8 cellular contexts compared by ENCODE assay signal in genomic region chr4:70838400-70838971, GRCh38.
DNase-seq lines count a peak whose midpoint lies in the region; ATAC-seq and TF ChIP-seq lines count a peak whose summit lies in the region.

No MANE protein-coding gene starts in this region.

- no peak for TF ChIP-seq CTCF in DOHH2 (IDR thresholded peaks at IDR 0.05; ENCODE audit: low read depth, low read length, poor library complexity, severe bottlenecking)
- no peak for TF ChIP-seq CTCF in NB4 (IDR thresholded peaks at IDR 0.05; ENCODE audit: low read depth, low read length)

- peak overlapping the region; percentile 54 for H3K27ac ChIP-seq in DOHH2 (ENCODE audit: low read depth, low read length)
- H3K27ac ChIP-seq in muscle layer of colon (ENCODE audit: low read depth, low read length): peak overlapping the region; percentile 81

- no peak for ATAC-seq in GM18870 (IDR thresholded peaks at IDR 0.05; ENCODE audit: unreplicated experiment)
- ATAC-seq in HG02970 (IDR thresholded peaks at IDR 0.05; ENCODE audit: low FRiP score, unreplicated experiment): no peak
- ATAC-seq in HG02588 (IDR thresholded peaks at IDR 0.05; ENCODE audit: unreplicated experiment): no peak

- H3K79me2 ChIP-seq in DOHH2 (ENCODE audit: control insufficient read depth, low read length): peaks cover 62% of the 10 kb centered on the region

- peaks cover 22% of the 10 kb centered on the region for H4K20me1 ChIP-seq in DOHH2 (ENCODE audit: control insufficient read depth, insufficient read depth, low read depth, low read length)

- H3K4me2 ChIP-seq in DOHH2 (ENCODE audit: low read length): peak overlapping the region; percentile 81

- H3K4me3 ChIP-seq in DOHH2 (ENCODE audit: low read length) (peak overlapping the region; percentile 93), NB4 (ENCODE audit: low read depth, low read length) (peak overlapping the region; percentile 95), muscle layer of colon (ENCODE audit: low read depth in 1 of 2, low read length in 2 of 2) (peak overlapping the region; percentile 56 to 82)

- peaks cover 62% of the 10 kb centered on the region for H3K4me1 ChIP-seq in DOHH2 (ENCODE audit: control insufficient read depth, low read length)
- peaks cover 14% of the 10 kb centered on the region for H3K4me1 ChIP-seq in muscle layer of colon (ENCODE audit: insufficient read depth, low read length)

- H3F3A ChIP-seq in DOHH2 (ENCODE audit: control insufficient read depth, insufficient read depth): peaks cover 21% of the 10 kb centered on the region

- H3K9me3 ChIP-seq in DOHH2 (ENCODE audit: control insufficient read depth, insufficient read depth, low read length) (no peaks in the 10 kb centered on the region), muscle layer of colon (ENCODE audit: low read length) (no peaks in the 10 kb centered on the region)

- TF ChIP-seq POLR2A in NB4 (IDR thresholded peaks at IDR 0.05; ENCODE audit: extremely low read depth, insufficient read length): no peak

- DNase-seq in NB4 (ENCODE audit: low read depth): peak; percentile 34
- peak; percentile 10 for DNase-seq in cerebellar cortex (ENCODE audit: low spot score)
- no peak for DNase-seq in NCI-H146 treated with DMSO at 0.1 percent for 48 hours (lab: John Stamatoyannopoulos, UW; ENCODE audit: unreplicated experiment)

- H3K9ac ChIP-seq in muscle layer of colon (ENCODE audit: low read length): peak overlapping the region; percentile 36

- H3K9me2 ChIP-seq in DOHH2 (replicated peaks; ENCODE audit: control insufficient read depth, low read length): no peaks in the 10 kb centered on the region

- peaks cover 45% of the 10 kb centered on the region for H3K36me3 ChIP-seq in DOHH2 (ENCODE audit: control insufficient read depth, low read length)
- H3K36me3 ChIP-seq in muscle layer of colon (ENCODE audit: insufficient read depth, low read length): peaks cover 14% of the 10 kb centered on the region

- H3K27me3 ChIP-seq in DOHH2 (ENCODE audit: control insufficient read depth, low read length): no peaks in the 10 kb centered on the region
- no peaks in the 10 kb centered on the region for H3K27me3 ChIP-seq in muscle layer of colon (ENCODE audit: control insufficient read depth in 1 of 2, insufficient read depth in 2 of 2, low read length in 2 of 2)
